Comparison of ENCODE assay signal across 8 cellular contexts in genomic region chr19:40800339-40800996, GRCh38. TPM values are rescaled to one million over a fixed set of nuclear protein-coding genes. Genes with fewer than 3 reads are reported as not detected.
DNase-seq lines count a peak whose midpoint lies in the region; ATAC-seq and TF ChIP-seq lines count a peak whose summit lies in the region.

No MANE protein-coding gene starts in this region.

- peaks cover 24 to 37% of the 10 kb centered on the region in 2 donors for H3K36me3 Mint-ChIP-seq in activated naive CD4-positive, alpha-beta T cell treated with anti-CD3 and anti-CD28 coated beads, Interleukin-2, amount 50 U/mL, for 72 hours

- ATAC-seq in activated naive CD4-positive, alpha-beta T cell treated with anti-CD3 and anti-CD28 coated beads, Interleukin-2, amount 50 U/mL, for 72 hours = no peak

- H3K27me3 ChIP-seq in HUES64 (ENCODE audit: insufficient read depth, low read length) = no peaks in the 10 kb centered on the region
- H3K27me3 ChIP-seq in iPS-20b (ENCODE audit: insufficient read depth, low read length) = no peaks in the 10 kb centered on the region
- H3K27me3 ChIP-seq in stomach = no peaks in the 10 kb centered on the region

- H3K4me1 ChIP-seq in HUES64 (ENCODE audit: insufficient read depth, low read length) (0 out of 2 replicates have a peak, but pooled peaks cover 3% of the 10 kb centered on the region), iPS-20b (ENCODE audit: insufficient read depth, low read length) (peaks cover 21% of the 10 kb centered on the region), stomach (peaks cover 62 to 68% (median 64%) of the 10 kb centered on the region in 4 donors)

- no peak overlapping the region for H3K27ac ChIP-seq in HUES64 (ENCODE audit: low read depth, low read length)
- no peak overlapping the region for H3K27ac ChIP-seq in iPS-20b (ENCODE audit: low read length)
- peak overlapping the region; percentile 95 to 99 (median 97) for H3K27ac ChIP-seq in stomach

- DNase-seq in activated naive CD4-positive, alpha-beta T cell treated with anti-CD3 and anti-CD28 coated beads, Interleukin-2, amount 50 U/mL, for 72 hours (ENCODE audit: low spot score in 2 of 2) = no peak
- DNase-seq in stomach (no peak), NCI-H1417 treated with DMSO at 0.1 percent for 48 hours (lab: John Stamatoyannopoulos, UW) (no peak), NCI-H748 treated with DMSO at 0.1 percent for 48 hours (lab: John Stamatoyannopoulos, UW) (no peak), ureter (ENCODE audit: low spot score) (no peak)
- DNase-seq in effector CD4-positive, alpha-beta T cell = no peak

- no peak for TF ChIP-seq EP300 in stomach (IDR thresholded peaks at IDR 0.05)

- H3K9ac ChIP-seq in HUES64 (ENCODE audit: low read depth, low read length) (peak overlapping the region; percentile 95), iPS-20b (ENCODE audit: low read depth, low read length) (peak overlapping the region; percentile 92; the same call in 1 of the 2 replicates)

- WGBS in HUES64 = 91% methylated on average over 27 of the region's 27 CpGs
- WGBS in stomach, 5 donors = 43 to 64% (median 55%) methylated on average over 14 to 27 of the region's 27 CpGs

- H3K9me3 Mint-ChIP-seq in activated naive CD4-positive, alpha-beta T cell treated with anti-CD3 and anti-CD28 coated beads, Interleukin-2, amount 50 U/mL, for 72 hours = no peaks in the 10 kb centered on the region

- no peak for TF ChIP-seq CTCF in stomach (IDR thresholded peaks at IDR 0.05)

- H3K36me3 ChIP-seq in HUES64 (ENCODE audit: insufficient read depth, low read length) (peaks cover 50% of the 10 kb centered on the region), iPS-20b (ENCODE audit: insufficient read depth, low read depth, low read length) (peaks cover 50% of the 10 kb centered on the region), stomach (peaks cover 11 to 27% (median 17%) of the 10 kb centered on the region in 4 donors)

- intact Hi-C loops in stomach (cut with DNase I; ENCODE audit: low total_unique reads) = no loop called here

- H3K4me3 ChIP-seq in HUES64 (ENCODE audit: low read length) = peak overlapping the region; percentile 97
- peak overlapping the region; percentile 94 for H3K4me3 ChIP-seq in iPS-20b (ENCODE audit: low read length)
- H3K4me3 ChIP-seq in stomach = peak overlapping the region; percentile 86 to 98 (median 92)

- no peaks in the 10 kb centered on the region for H3K9me3 ChIP-seq in HUES64 (ENCODE audit: insufficient read depth, low read depth, low read length)
- H3K9me3 ChIP-seq in iPS-20b (ENCODE audit: insufficient read depth, low read depth, low read length) = no peaks in the 10 kb centered on the region
- no peaks in the 10 kb centered on the region for H3K9me3 ChIP-seq in stomach

- H3K27ac Mint-ChIP-seq in activated naive CD4-positive, alpha-beta T cell treated with anti-CD3 and anti-CD28 coated beads, Interleukin-2, amount 50 U/mL, for 72 hours = peak overlapping the region; percentile 94 to 98

- TF ChIP-seq POLR2A in stomach (IDR thresholded peaks at IDR 0.05) = no peak

RNA-seq across cellular contexts. Expression of gene EGLN2, which starts 1.5 kb away (rescaled TPM):
- 65.0 TPM for polyA plus RNA-seq in HUES64 (2013, experiment 1 of 2)
- polyA plus RNA-seq in HUES64 (2013, experiment 2 of 2) = 63.3 TPM
- total RNA-seq in activated naive CD4-positive, alpha-beta T cell treated with anti-CD3 and anti-CD28 coated beads, Interleukin-2, amount 50 U/mL, for 72 hours = 10 to 100 TPM; 88.3 to 96.7 TPM
- 100 to 1,000 TPM in 1 of 5 donors, 10 to 100 TPM in 4; 30.0 to 115 (median 71.2) TPM for total RNA-seq in stomach
- 10 to 100 TPM; 69.8 to 73.9 (median 71.7) TPM for polyA plus RNA-seq in stomach
- total RNA-seq in ureter = 79.3 TPM

RNA-seq across cellular contexts. Expression of gene RAB4B, which starts 22.4 kb away (rescaled TPM):
- 17.6 TPM for polyA plus RNA-seq in HUES64 (2013, experiment 1 of 2)
- polyA plus RNA-seq in HUES64 (2013, experiment 2 of 2) = 19.7 TPM
- 10 to 100 TPM; 42.8 to 60.6 TPM for total RNA-seq in activated naive CD4-positive, alpha-beta T cell treated with anti-CD3 and anti-CD28 coated beads, Interleukin-2, amount 50 U/mL, for 72 hours
- total RNA-seq in stomach (10 to 100 TPM in 4 of 5 donors, not detected in 1; 10.3 to 47.8 (median 28.9) TPM), ureter (45.3 TPM)
- polyA plus RNA-seq in stomach = 10 to 100 TPM; 31.6 to 53.7 (median 39.2) TPM

RNA-seq across cellular contexts. Expression of gene MIA, which starts 25.1 kb away (rescaled TPM):
- polyA plus RNA-seq in HUES64 (2013, experiment 1 of 2) = not detected
- not detected for polyA plus RNA-seq in HUES64 (2013, experiment 2 of 2)
- total RNA-seq in activated naive CD4-positive, alpha-beta T cell treated with anti-CD3 and anti-CD28 coated beads, Interleukin-2, amount 50 U/mL, for 72 hours = not detected
- total RNA-seq in stomach = 1 to 10 TPM in 2 of 5 donors, not detected in 3; 2.9 to 8.1 TPM
- 10 to 100 TPM in 1 of 3 donors, 1 to 10 TPM in 1, not detected in 1; 2.8 to 10.1 TPM for polyA plus RNA-seq in stomach
- total RNA-seq in ureter = not detected

RNA-seq across cellular contexts. Expression of gene SNRPA, which starts 49.5 kb away (rescaled TPM):
- polyA plus RNA-seq in HUES64 (2013, experiment 1 of 2) = 157 TPM
- 183 TPM for polyA plus RNA-seq in HUES64 (2013, experiment 2 of 2)
- total RNA-seq in activated naive CD4-positive, alpha-beta T cell treated with anti-CD3 and anti-CD28 coated beads, Interleukin-2, amount 50 U/mL, for 72 hours = 100 to 1,000 TPM; 197 to 227 TPM
- total RNA-seq in stomach (100 to 1,000 TPM in 2 of 5 donors, 10 to 100 TPM in 2, 1 to 10 TPM in 1; 4.9 to 258 (median 46.0) TPM), ureter (74.0 TPM)
- 10 to 100 TPM; 33.1 to 74.6 (median 71.6) TPM for polyA plus RNA-seq in stomach

RNA-seq across cellular contexts. Expression of gene CYP2A6, which starts 49.8 kb away (rescaled TPM):
- not detected for polyA plus RNA-seq in HUES64 (2013, experiment 1 of 2)
- polyA plus RNA-seq in HUES64 (2013, experiment 2 of 2) = not detected
- under 1 TPM in 1 of 2 donors, not detected in 1; 0.23 TPM for total RNA-seq in activated naive CD4-positive, alpha-beta T cell treated with anti-CD3 and anti-CD28 coated beads, Interleukin-2, amount 50 U/mL, for 72 hours
- not detected for total RNA-seq in stomach
- not detected for polyA plus RNA-seq in stomach
- not detected for total RNA-seq in ureter

Comparison
In these comparisons a context has a peak if more than half of its experiments do, and no peak if none do; other contexts are left out.
1. H3K27ac ChIP-seq: peak in stomach (5 of 5); none in HUES64 (single experiment) and iPS-20b (single experiment).
2. Peak in every context shown above with its lines, with median percentiles within 50 percentile points of each other: H3K4me3 ChIP-seq.